ENCODE assay signal across 20 cellular contexts in the genomic region with DNA sequence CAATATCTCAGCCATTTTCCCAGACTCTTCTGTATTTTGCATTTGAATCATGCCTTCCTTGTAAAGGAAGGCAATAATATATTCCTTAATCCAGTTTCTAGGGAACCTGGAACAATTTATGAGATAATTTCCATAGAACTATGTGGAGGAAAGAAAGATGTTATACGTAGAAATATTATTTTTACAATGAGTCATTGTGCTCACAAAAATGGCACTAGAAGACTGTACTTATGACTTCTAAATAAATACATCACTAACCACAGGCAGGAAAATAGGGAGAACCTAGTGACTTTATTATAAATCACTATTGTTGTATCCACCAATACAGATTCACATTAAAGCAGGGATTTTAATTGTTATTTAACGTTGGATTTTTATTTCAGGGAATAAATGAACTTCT.
"Had no signal": no experiment of that assay in that cellular context is flagged by ENCODE, and none has a peak within 500 bp of the region (broad histone marks: within the 10 kb centered on the region; RNA-seq: fewer than 3 reads in every experiment).

No MANE protein-coding gene starts in this region.

- H3K27me3 ChIP-seq: brain microvascular endothelial cell had no signal

- H3K27ac Mint-ChIP-seq: activated B cell treated with CpG ODN at 0.5 μM for 24 hours; activated CD8-positive, alpha-beta T cell treated with anti-CD3 and anti-CD28 coated beads for 36 hours; activated naive CD4-positive, alpha-beta T cell treated with anti-CD3 and anti-CD28 coated beads, Interleukin-2, amount 50 U/mL, for 24 hours; nephron; T-helper 2 cell treated with Interferon-gamma antibody and Interleukin-4, amounts not matched to agents 5 μg/mL and 100 μg/mL, for 36 hours had no signal

- H3K27me3 Mint-ChIP-seq: activated B cell treated with CpG ODN at 0.5 μM for 24 hours had no signal

- H3K9me3 ChIP-seq: lower lobe of right lung, prostate gland, spleen had no signal

- H3K36me3 ChIP-seq: brain microvascular endothelial cell, lower lobe of right lung, prostate gland, spleen had no signal

- H3K27ac ChIP-seq: brain microvascular endothelial cell, lower lobe of right lung, prostate gland, spleen had no signal

- H3K4me1 ChIP-seq: prostate gland had no signal

- H3K36me3 Mint-ChIP-seq: activated naive CD4-positive, alpha-beta T cell treated with anti-CD3 and anti-CD28 coated beads, Interleukin-2, amount 50 U/mL, for 24 hours had no signal

- ATAC-seq: activated CD8-positive, alpha-beta T cell treated with anti-CD3 and anti-CD28 coated beads for 36 hours; activated T-cell treated with anti-CD3 and anti-CD28 coated beads, Interleukin-2, amount 50 U/mL, for 4 hours; esophagus mucosa; left cardiac atrium; lower lobe of right lung; right cardiac atrium had no signal

- DNase-seq: activated B cell treated with CpG ODN at 0.5 μM for 24 hours; activated CD4-positive, alpha-beta T cell treated with anti-CD3 and anti-CD28 coated beads for 48 hours; activated CD8-positive, alpha-beta T cell treated with anti-CD3 and anti-CD28 coated beads for 36 hours; activated effector memory CD4-positive, alpha-beta T cell treated with anti-CD3 and anti-CD28 coated beads, Interleukin-2, amount 50 U/mL, for 16 hours; activated T-cell treated with anti-CD3 and anti-CD28 coated beads, Interleukin-2, amount 50 U/mL, for 4 hours; amniotic stem cell; brain microvascular endothelial cell; cerebellar nuclear complex; foreskin melanocyte; head of caudate nucleus; left cardiac atrium; lower lobe of right lung; occipital lobe; right cardiac atrium; spleen had no signal

- H3K4me3 ChIP-seq: lower lobe of right lung, prostate gland, spleen had no signal

- H3K9me3 Mint-ChIP-seq: activated B cell treated with CpG ODN at 0.5 μM for 24 hours; activated CD8-positive, alpha-beta T cell treated with anti-CD3 and anti-CD28 coated beads for 36 hours; activated naive CD4-positive, alpha-beta T cell treated with anti-CD3 and anti-CD28 coated beads, Interleukin-2, amount 50 U/mL, for 24 hours; activated T-cell treated with anti-CD3 and anti-CD28 coated beads, Interleukin-2, amount 50 U/mL, for 4 hours; nephron; T-helper 2 cell treated with Interferon-gamma antibody and Interleukin-4, amounts not matched to agents 5 μg/mL and 100 μg/mL, for 36 hours had no signal

- H3K4me1 Mint-ChIP-seq: activated B cell treated with CpG ODN at 0.5 μM for 24 hours; activated naive CD4-positive, alpha-beta T cell treated with anti-CD3 and anti-CD28 coated beads, Interleukin-2, amount 50 U/mL, for 24 hours had no signal

- H3K4me3 Mint-ChIP-seq: activated B cell treated with CpG ODN at 0.5 μM for 24 hours; activated CD8-positive, alpha-beta T cell treated with anti-CD3 and anti-CD28 coated beads for 36 hours; activated naive CD4-positive, alpha-beta T cell treated with anti-CD3 and anti-CD28 coated beads, Interleukin-2, amount 50 U/mL, for 24 hours; activated T-cell treated with anti-CD3 and anti-CD28 coated beads, Interleukin-2, amount 50 U/mL, for 4 hours; nephron; T-helper 2 cell treated with Interferon-gamma antibody and Interleukin-4, amounts not matched to agents 5 μg/mL and 100 μg/mL, for 36 hours had no signal
